8 cellular contexts compared by ENCODE assay signal in genomic region chr12:5430639-5431603, GRCh38. TPM values are rescaled to one million over a fixed set of nuclear protein-coding genes. Genes with fewer than 3 reads are reported as not detected.
DNase-seq lines count a peak whose midpoint lies in the region; ATAC-seq and TF ChIP-seq lines count a peak whose summit lies in the region.

No MANE protein-coding gene starts in this region.

- H3K4me1 ChIP-seq in mesodermal cell (ENCODE audit: control insufficient read depth, insufficient read depth, low read length, poor library complexity, severe bottlenecking) = peaks cover 32% of the 10 kb centered on the region
- peaks cover 5 to 42% of the 10 kb centered on the region in 2 donors for H3K4me1 ChIP-seq in thoracic aorta (ENCODE audit: control insufficient read depth in 1 of 2, low read depth in 2 of 2)

- no peaks in the 10 kb centered on the region for H3K9me3 Mint-ChIP-seq in brain

- no peaks in the 10 kb centered on the region for H3K36me3 ChIP-seq in mesodermal cell (ENCODE audit: control insufficient read depth, insufficient read depth, low read length)
- H3K36me3 ChIP-seq in thoracic aorta = no peaks in the 10 kb centered on the region

- peaks cover 42% of the 10 kb centered on the region for H3K4me1 Mint-ChIP-seq in brain

- DNase-seq in NCI-H748 (lab: John Stamatoyannopoulos, UW; ENCODE audit: unreplicated experiment) (peak; percentile 8), NCI-H748 treated with DMSO at 0.1 percent for 48 hours (lab: John Stamatoyannopoulos, UW) (no peak), thoracic aorta (ENCODE audit: low spot score) (no peak), NCI-H1694 treated with DMSO at 0.1 percent for 48 hours (lab: John Stamatoyannopoulos, UW) (no peak)
- DNase-seq in NK-92 treated with Interleukin-12 subunit alpha and Interleukin-12 subunit beta, amount 100 ng/mL, for 24 hours (lab: John Stamatoyannopoulos, UW) = no peak

- ATAC-seq in thoracic aorta (ENCODE audit: insufficient number of reproducible peaks, low FRiP score, low read depth) (no peak), GM18517 (IDR thresholded peaks at IDR 0.05; ENCODE audit: unreplicated experiment) (no peak)

- H3K27me3 Mint-ChIP-seq in brain = peaks cover 69% of the 10 kb centered on the region

- peak overlapping the region in 1 of 5 experiments; percentile 42 for H3K27ac Mint-ChIP-seq in brain

- H3K4me3 ChIP-seq in mesodermal cell (ENCODE audit: extremely low read depth, insufficient read depth, low read length, poor library complexity, severe bottlenecking) (peak overlapping the region; percentile 40), thoracic aorta (peak overlapping the region; percentile 82)

- TF ChIP-seq CTCF in brain (conservative IDR thresholded peaks at IDR 0.05) (no peak), thoracic aorta (IDR thresholded peaks at IDR 0.05) (no peak)

- no peaks in the 10 kb centered on the region for H3K27me3 ChIP-seq in thoracic aorta (replicated peaks; ENCODE audit: insufficient read depth)

- WGBS in mesodermal cell (ENCODE audit: insufficient coverage in 2 of 2), 2 experiments = 1% methylated on average over 21 to 27 of the region's 58 CpGs

- no peak overlapping the region for H3K27ac ChIP-seq in mesodermal cell (ENCODE audit: low read depth, low read length, severe bottlenecking)
- H3K27ac ChIP-seq in thoracic aorta = peak overlapping the region; percentile 48 to 92

- H3K36me3 Mint-ChIP-seq in brain = no peaks in the 10 kb centered on the region

- peak overlapping the region in 4 of 5 experiments; percentile 85 to 95 (median 90) for H3K4me3 Mint-ChIP-seq in brain

- H3K9me3 ChIP-seq in mesodermal cell (ENCODE audit: control insufficient read depth, low read length) = no peaks in the 10 kb centered on the region
- H3K9me3 ChIP-seq in thoracic aorta = no peaks in the 10 kb centered on the region

RNA-seq across cellular contexts. Expression of gene NTF3, which starts 1.0 kb away (rescaled TPM):
- polyA plus RNA-seq in brain (ENCODE audit: insufficient read depth, low read depth, low replicate concordance) = 2.1 TPM
- polyA plus RNA-seq in mesodermal cell (2013, experiment 1 of 2) = 1.3 TPM
- 1.9 TPM for polyA plus RNA-seq in mesodermal cell (2013, experiment 2 of 2)
- 10 to 100 TPM in 1 of 2 donors, 1 to 10 TPM in 1; 9.9 to 24.4 TPM for total RNA-seq in thoracic aorta
